16 cellular contexts compared by ENCODE assay signal in genomic region chr20:54657268-54657826, GRCh38.
"Had no signal": no experiment of that assay in that cellular context is flagged by ENCODE, and none has a peak within 500 bp of the region (broad histone marks: within the 10 kb centered on the region; RNA-seq: fewer than 3 reads in every experiment).

No MANE protein-coding gene starts in this region.

- ATAC-seq: activated T-cell treated with anti-CD3 and anti-CD28 coated beads, Interleukin-2, amount 50 U/mL, for 4 hours; body of pancreas; effector memory CD8-positive, alpha-beta T cell; naive thymus-derived CD4-positive, alpha-beta T cell; sciatic nerve; upper lobe of right lung had no signal

- H3K4me1 ChIP-seq: body of pancreas, upper lobe of right lung had no signal

- DNase-seq: activated CD4-positive, alpha-beta T cell treated with anti-CD3 and anti-CD28 coated beads, Interleukin-2, amount 50 U/mL, for 1 hour; activated CD4-positive, CD25-positive, alpha-beta regulatory T cell treated with anti-CD3 and anti-CD28 coated beads, Interleukin-2, amount 50 U/mL, for 72 hours; activated CD8-positive, alpha-beta memory T cell treated with anti-CD3 and anti-CD28 coated beads, Interleukin-2, amount 50 U/mL, for 4 hours; activated naive CD4-positive, alpha-beta T cell treated with anti-CD3 and anti-CD28 coated beads for 36 hours; activated T-cell treated with anti-CD3 and anti-CD28 coated beads, Interleukin-2, amount 50 U/mL, for 4 hours; body of pancreas; effector memory CD8-positive, alpha-beta T cell; immature natural killer cell; naive thymus-derived CD4-positive, alpha-beta T cell; ovary; stimulated activated CD4-positive, alpha-beta T cell treated with anti-CD3 and anti-CD28 coated beads, Interleukin-4, amount 100 ng/mL, for 1 hour; upper lobe of right lung had no signal

- H3K4me3 ChIP-seq: body of pancreas, ovary, smooth muscle cell, thoracic aorta, upper lobe of right lung had no signal

- H3K27me3 ChIP-seq: body of pancreas, ovary had no signal

- H3K36me3 ChIP-seq: ovary, thoracic aorta, upper lobe of right lung had no signal

- H3K9me3 ChIP-seq: body of pancreas, ovary, thoracic aorta, upper lobe of right lung had no signal

- H3K4me2 ChIP-seq: smooth muscle cell had no signal

- H3K27ac ChIP-seq: body of pancreas, ovary, thoracic aorta, upper lobe of right lung, VCaP had no signal
